8 cellular contexts compared by ENCODE assay signal in genomic region chr2:33476100-33476792, GRCh38. TPM values are rescaled to one million over a fixed set of nuclear protein-coding genes. Genes with fewer than 3 reads are reported as not detected.
DNase-seq lines count a peak whose midpoint lies in the region; ATAC-seq and TF ChIP-seq lines count a peak whose summit lies in the region.

A gene with protein sequence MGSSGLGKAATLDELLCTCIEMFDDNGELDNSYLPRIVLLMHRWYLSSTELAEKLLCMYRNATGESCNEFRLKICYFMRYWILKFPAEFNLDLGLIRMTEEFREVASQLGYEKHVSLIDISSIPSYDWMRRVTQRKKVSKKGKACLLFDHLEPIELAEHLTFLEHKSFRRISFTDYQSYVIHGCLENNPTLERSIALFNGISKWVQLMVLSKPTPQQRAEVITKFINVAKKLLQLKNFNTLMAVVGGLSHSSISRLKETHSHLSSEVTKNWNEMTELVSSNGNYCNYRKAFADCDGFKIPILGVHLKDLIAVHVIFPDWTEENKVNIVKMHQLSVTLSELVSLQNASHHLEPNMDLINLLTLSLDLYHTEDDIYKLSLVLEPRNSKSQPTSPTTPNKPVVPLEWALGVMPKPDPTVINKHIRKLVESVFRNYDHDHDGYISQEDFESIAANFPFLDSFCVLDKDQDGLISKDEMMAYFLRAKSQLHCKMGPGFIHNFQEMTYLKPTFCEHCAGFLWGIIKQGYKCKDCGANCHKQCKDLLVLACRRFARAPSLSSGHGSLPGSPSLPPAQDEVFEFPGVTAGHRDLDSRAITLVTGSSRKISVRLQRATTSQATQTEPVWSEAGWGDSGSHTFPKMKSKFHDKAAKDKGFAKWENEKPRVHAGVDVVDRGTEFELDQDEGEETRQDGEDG (plus strand): TSS chr2:33476649. CDS start chr2:33515137, 38,488 bp downstream.

- H3K27me3 Mint-ChIP-seq in activated naive CD8-positive, alpha-beta T cell treated with anti-CD3 and anti-CD28 coated beads, Interleukin-2, amount 50 U/mL, for 24 hours: no peaks in the 10 kb centered on the region

- H2AK5ac ChIP-seq in trophoblast cell (ENCODE audit: low read length): no peak within 1 kb of the TSS

- H3K14ac ChIP-seq in trophoblast cell (ENCODE audit: low read length): no peak within 1 kb of the TSS

- H3K27me3 ChIP-seq in GM23248 (replicated peaks; ENCODE audit: insufficient read depth) (no peaks in the 10 kb centered on the region), Karpas-422 (ENCODE audit: low read length) (no peaks in the 10 kb centered on the region), trophoblast cell (ENCODE audit: insufficient read depth, low read length) (no peaks in the 10 kb centered on the region), tibial nerve (no peaks in the 10 kb centered on the region)

- H3K27ac ChIP-seq in GM23248 (peak within 1 kb of the TSS; percentile 68), Karpas-422 (ENCODE audit: low read length) (peak within 1 kb of the TSS; percentile 87), trophoblast cell (ENCODE audit: low read depth, low read length) (no peak within 1 kb of the TSS), tibial nerve (peak within 1 kb of the TSS; percentile 66 to 91 (median 88))

- no peak within 1 kb of the TSS for H4K91ac ChIP-seq in trophoblast cell (ENCODE audit: low read depth, low read length)

- H3F3A ChIP-seq in GM23248 (ENCODE audit: insufficient read depth): peaks cover 20% of the 10 kb centered on the region

- no peaks in the 10 kb centered on the region for H3K9me2 ChIP-seq in GM23248 (ENCODE audit: insufficient read depth)
- no peaks in the 10 kb centered on the region for H3K9me2 ChIP-seq in Karpas-422 (replicated peaks; ENCODE audit: insufficient read depth, low read length)

- H3K9ac ChIP-seq in ES-I3 (ENCODE audit: low read depth, low read length): peak within 1 kb of the TSS; percentile 59; the same call in 1 of the 2 replicates
- peak within 1 kb of the TSS; percentile 86 for H3K9ac ChIP-seq in GM23248
- H3K9ac ChIP-seq in Karpas-422 (ENCODE audit: low read length): peak within 1 kb of the TSS; percentile 74
- H3K9ac ChIP-seq in trophoblast cell (ENCODE audit: low read length): no peak within 1 kb of the TSS

- H3K36me3 Mint-ChIP-seq in activated naive CD8-positive, alpha-beta T cell treated with anti-CD3 and anti-CD28 coated beads, Interleukin-2, amount 50 U/mL, for 24 hours (ENCODE audit: low read depth): no peaks in the 10 kb centered on the region

- DNase-seq in GM23248 (peak; percentile 92), Karpas-422 (peak; percentile 80), SW 1271 (lab: John Stamatoyannopoulos, UW) (peak; percentile 44 to 80), cardiac septum (ENCODE audit: low spot score) (peak; percentile 90), trophoblast cell (peak; percentile 73 to 74), tibial nerve (ENCODE audit: low spot score in 2 of 2) (peak; percentile 67 to 81)
- peak; percentile 60 for DNase-seq in activated naive CD8-positive, alpha-beta T cell treated with anti-CD3 and anti-CD28 coated beads, Interleukin-2, amount 50 U/mL, for 24 hours

- intact Hi-C loops in cardiac septum (cut with DNase I): loop anchor here (2.0 to 5.0 kb wide), 4 partner anchors 17 to 121 kb away; partner anchors contain the start of gene FAM98A

- H3K4me3 ChIP-seq in GM23248: peak within 1 kb of the TSS; percentile 92
- H3K4me3 ChIP-seq in Karpas-422 (ENCODE audit: low read length): peak within 1 kb of the TSS; percentile 72
- no peak within 1 kb of the TSS for H3K4me3 ChIP-seq in trophoblast cell (ENCODE audit: low read depth, low read length)
- H3K4me3 ChIP-seq in tibial nerve: peak within 1 kb of the TSS; percentile 48 to 72 (median 56)

- H3K23ac ChIP-seq in trophoblast cell (ENCODE audit: low read length): no peak within 1 kb of the TSS

- H3K4me1 ChIP-seq in ES-I3 (ENCODE audit: insufficient read depth, low read length) (no peaks in the 10 kb centered on the region), GM23248 (ENCODE audit: insufficient read depth) (peaks cover 5% of the 10 kb centered on the region), Karpas-422 (ENCODE audit: low read length) (peaks cover 42% of the 10 kb centered on the region), trophoblast cell (ENCODE audit: control insufficient read depth in 1 of 2, insufficient read depth in 2 of 2, low read length in 2 of 2) (no peaks in the 10 kb centered on the region), tibial nerve (peaks cover 0 to 20% (median 5%) of the 10 kb centered on the region in 4 donors)

- peak in 1 of 2 donors; percentile 78 for TF ChIP-seq EP300 in tibial nerve (IDR thresholded peaks at IDR 0.05)

- ATAC-seq in activated naive CD8-positive, alpha-beta T cell treated with anti-CD3 and anti-CD28 coated beads, Interleukin-2, amount 50 U/mL, for 24 hours: peak; percentile 71

- no peak within 1 kb of the TSS for H3K18ac ChIP-seq in trophoblast cell (ENCODE audit: low read length)

- no peaks in the 10 kb centered on the region for H3K79me1 ChIP-seq in trophoblast cell (ENCODE audit: low read length)

- no peaks in the 10 kb centered on the region for H3K79me2 ChIP-seq in GM23248 (ENCODE audit: insufficient read depth)
- no peaks in the 10 kb centered on the region for H3K79me2 ChIP-seq in Karpas-422 (ENCODE audit: low read length)
- no peaks in the 10 kb centered on the region for H3K79me2 ChIP-seq in trophoblast cell (ENCODE audit: control insufficient read depth, insufficient read depth, low read length, poor library complexity)

- H2AFZ ChIP-seq in GM23248: peak within 1 kb of the TSS; percentile 98
- peak within 1 kb of the TSS; percentile 90 for H2AFZ ChIP-seq in Karpas-422 (ENCODE audit: low read length)
- peak within 1 kb of the TSS; percentile 13 for H2AFZ ChIP-seq in trophoblast cell (ENCODE audit: insufficient read depth, low read length, poor library complexity)

- no peaks in the 10 kb centered on the region for H3K9me3 Mint-ChIP-seq in activated naive CD8-positive, alpha-beta T cell treated with anti-CD3 and anti-CD28 coated beads, Interleukin-2, amount 50 U/mL, for 24 hours

- no peak within 1 kb of the TSS for H2BK5ac ChIP-seq in trophoblast cell (ENCODE audit: low read depth, low read length, poor library complexity)

- peak within 1 kb of the TSS; percentile 92 for H3K4me3 Mint-ChIP-seq in activated naive CD8-positive, alpha-beta T cell treated with anti-CD3 and anti-CD28 coated beads, Interleukin-2, amount 50 U/mL, for 24 hours

- H3K9me3 ChIP-seq in ES-I3 (ENCODE audit: control insufficient read depth, insufficient read depth, low read length) (no peaks in the 10 kb centered on the region), GM23248 (ENCODE audit: low read depth) (no peaks in the 10 kb centered on the region), Karpas-422 (ENCODE audit: low read length) (no peaks in the 10 kb centered on the region), trophoblast cell (ENCODE audit: insufficient read depth, low read depth, low read length) (peaks cover 1% of the 10 kb centered on the region), tibial nerve (no peaks in the 10 kb centered on the region)

- H3K27ac Mint-ChIP-seq in activated naive CD8-positive, alpha-beta T cell treated with anti-CD3 and anti-CD28 coated beads, Interleukin-2, amount 50 U/mL, for 24 hours: peak within 1 kb of the TSS; percentile 96

- H4K8ac ChIP-seq in trophoblast cell (ENCODE audit: low read depth, low read length): no peak within 1 kb of the TSS

- no peaks in the 10 kb centered on the region for H4K20me1 ChIP-seq in GM23248 (ENCODE audit: insufficient read depth)
- no peaks in the 10 kb centered on the region for H4K20me1 ChIP-seq in Karpas-422 (ENCODE audit: insufficient read depth, low read depth, low read length)

- H3K4me1 Mint-ChIP-seq in activated naive CD8-positive, alpha-beta T cell treated with anti-CD3 and anti-CD28 coated beads, Interleukin-2, amount 50 U/mL, for 24 hours: peaks cover 54% of the 10 kb centered on the region

- in situ Hi-C loops in GM23248 (cut with MboI): no loop called here

- H4K12ac ChIP-seq in trophoblast cell (ENCODE audit: low read depth, low read length): no peak within 1 kb of the TSS

- peak within 1 kb of the TSS; percentile 100 for H3K4me2 ChIP-seq in GM23248 (ENCODE audit: unreplicated experiment)
- H3K4me2 ChIP-seq in Karpas-422 (ENCODE audit: low read depth, low read length, poor library complexity, severe bottlenecking): peak within 1 kb of the TSS; percentile 92
- peak within 1 kb of the TSS; percentile 57 for H3K4me2 ChIP-seq in trophoblast cell (ENCODE audit: low read length)

- no peak for TF ChIP-seq CTCF in tibial nerve (IDR thresholded peaks at IDR 0.05)

- no peaks in the 10 kb centered on the region for H3K36me3 ChIP-seq in ES-I3 (ENCODE audit: insufficient read depth, low read length)
- H3K36me3 ChIP-seq in GM23248 (ENCODE audit: low read depth): no peaks in the 10 kb centered on the region
- no peaks in the 10 kb centered on the region for H3K36me3 ChIP-seq in Karpas-422 (ENCODE audit: insufficient read depth, low read length)
- no peaks in the 10 kb centered on the region for H3K36me3 ChIP-seq in trophoblast cell (ENCODE audit: control insufficient read depth in 1 of 2, insufficient read depth in 2 of 2, low read length in 2 of 2)
- H3K36me3 ChIP-seq in tibial nerve: no peaks in the 10 kb centered on the region

- H2BK120ac ChIP-seq in trophoblast cell (ENCODE audit: insufficient read depth, low read length, poor library complexity): no peak within 1 kb of the TSS

- no peak within 1 kb of the TSS for H2BK12ac ChIP-seq in trophoblast cell (ENCODE audit: low read length)

- WGBS in GM23248 (ENCODE audit: low coverage in 1 of 2, low lambda C conversion rate in 2 of 2, missing lambda C conversion rate in 2 of 2), 2 experiments: 1% methylated on average over 18 of the region's 18 CpGs
- WGBS in trophoblast cell (ENCODE audit: extremely low coverage, insufficient coverage, insufficient read length): no CpG with 5 or more reads among the region's 18 CpGs
- 1 to 2% methylated on average over 18 of the region's 18 CpGs for WGBS in tibial nerve, 2 donors

- H3K4ac ChIP-seq in trophoblast cell (ENCODE audit: low read depth, low read length): no peak within 1 kb of the TSS

- TF ChIP-seq POLR2A in tibial nerve (IDR thresholded peaks at IDR 0.05): peak in 1 of 2 donors; percentile 43

RNA-seq across cellular contexts. Expression of the gene that starts here (rescaled TPM):
- total RNA-seq in GM23248 (2014; rRNA removed; shearing (Covaris generic)): 0.22 TPM in 1 of 2 replicates, not detected in the other
- 0.18 and 0.23 TPM in 2 replicates for polyA plus RNA-seq in GM23248 (2016; fragmentation: Nextera tagmentation; extraction: Ambion mirVana)
- total RNA-seq in Karpas-422 (2014; rRNA removed; shearing (Covaris generic); ENCODE audit: low replicate concordance): 15.3 and 19.3 TPM in 2 replicates
- total RNA-seq in cardiac septum (49.4 TPM), tibial nerve (1 to 10 TPM; 2.4 to 5.4 (median 3.9) TPM)
- 0.03 and 0.04 TPM in 2 replicates for polyA plus RNA-seq in trophoblast cell (2013)

Comparison
In these comparisons a context has a peak if more than half of its experiments do, and no peak if none do; other contexts are left out.
1. Peak in DNase-seq, H3K4me3 ChIP-seq, H3K27ac ChIP-seq, H3K9ac ChIP-seq and H3K4me2 ChIP-seq in GM23248; RNA of the gene not detected or under 1 TPM.
2. H2AFZ ChIP-seq: peak in every context shown above with its lines; median percentile 98 in GM23248; 90 in Karpas-422; 13 in trophoblast cell.